ENCODE assay signal across 21 cellular contexts in the genomic region with DNA sequence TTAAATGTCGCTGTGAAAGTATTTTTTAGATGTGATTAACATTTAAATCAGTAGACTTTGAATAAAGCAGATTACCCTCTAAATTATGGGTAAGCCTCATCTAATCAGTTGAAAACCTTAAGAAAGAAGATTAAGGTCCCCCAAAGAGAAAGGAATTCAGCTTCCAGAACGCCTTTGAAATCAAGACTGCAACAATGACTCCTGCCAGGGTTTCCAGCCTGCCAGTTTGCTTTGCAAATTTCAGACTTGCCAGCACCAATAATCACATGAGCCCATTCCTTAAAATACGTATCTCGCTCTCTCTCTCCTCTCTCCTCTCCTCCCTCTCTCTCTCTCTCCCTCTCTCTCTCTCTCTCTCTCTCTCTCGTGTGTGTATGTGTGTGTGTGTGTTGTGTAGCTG.
"Had no signal": no experiment of that assay in that cellular context is flagged by ENCODE, and none has a peak within 500 bp of the region (broad histone marks: within the 10 kb centered on the region; RNA-seq: fewer than 3 reads in every experiment).

No MANE protein-coding gene starts in this region.

- H3K4me1 ChIP-seq: lower lobe of right lung, psoas muscle had no signal

- H3K4me3 ChIP-seq: coronary artery, dorsolateral prefrontal cortex, heart left ventricle, lower lobe of right lung, psoas muscle, sigmoid colon, skin epidermis, stomach, thoracic aorta had no signal

- H3K27me3 ChIP-seq: dorsolateral prefrontal cortex, heart left ventricle, neutrophil, sigmoid colon, stomach had no signal

- H3K9me3 ChIP-seq: heart left ventricle, lower lobe of right lung, neutrophil, psoas muscle, sigmoid colon, stomach, thoracic aorta had no signal

- H3K4me1 Mint-ChIP-seq: nephron had no signal

- H3K27ac ChIP-seq: coronary artery, heart left ventricle, lower lobe of right lung, neutrophil, psoas muscle, sigmoid colon, skin epidermis, stomach, thoracic aorta had no signal

- H3K36me3 ChIP-seq: lower lobe of right lung, neutrophil, sigmoid colon, stomach, thoracic aorta had no signal

- DNase-seq: effector CD8-positive, alpha-beta T cell; heart left ventricle; hippocampal formation; islet precursor cell; lower lobe of right lung; midbrain; naive B cell; psoas muscle; retina; sigmoid colon; stimulated activated CD4-positive, alpha-beta T cell treated with anti-CD3 and anti-CD28 coated beads, Interleukin-2, amount 100 ng/mL, for 24 hours; stimulated activated naive CD4-positive, alpha-beta T cell; stomach; substantia nigra had no signal

- H3K36me3 Mint-ChIP-seq: memory B cell, naive B cell had no signal

- H3K4me3 Mint-ChIP-seq: memory B cell, naive B cell, nephron had no signal

- H3K9me3 Mint-ChIP-seq: memory B cell, naive B cell, nephron had no signal

- H3K27ac Mint-ChIP-seq: memory B cell, naive B cell, nephron had no signal
